In genomic region chr15:49421991-49422390, GRCh38 we compare ENCODE assay signal across 8 cellular contexts. TPM values are rescaled to one million over a fixed set of nuclear protein-coding genes. Genes with fewer than 3 reads are reported as not detected.
DNase-seq lines count a peak whose midpoint lies in the region; ATAC-seq and TF ChIP-seq lines count a peak whose summit lies in the region.

No MANE protein-coding gene starts in this region.

- H3K4me3 ChIP-seq in Karpas-422 (ENCODE audit: low read length) = peak overlapping the region; percentile 44
- H3K4me3 ChIP-seq in choroid plexus epithelial cell (ENCODE audit: low read depth, low read length) = no peak overlapping the region
- no peak overlapping the region for H3K4me3 ChIP-seq in liver (ENCODE audit: low read depth in 1 of 3, low read length in 3 of 3)

- TF ChIP-seq RAD21 in liver (IDR thresholded peaks at IDR 0.05) = peak; percentile 84 to 93

- peak overlapping the region; percentile 67 for H3K27ac Mint-ChIP-seq in activated CD8-positive, alpha-beta memory T cell treated with anti-CD3 and anti-CD28 coated beads, Interleukin-2, amount 10 ng/mL, durations not matched to agents 7 days and 5 days
- H3K27ac Mint-ChIP-seq in stimulated activated effector memory CD8-positive, alpha-beta T cell treated with anti-CD3 and anti-CD28 coated beads, Interleukin-12 subunit alpha, Interleukin-12 subunit beta, amount 100 ng/mL, for 72 hours = peak overlapping the region; percentile 38

- WGBS in liver = 21% methylated on average over 9 of the region's 9 CpGs

- H3K9ac ChIP-seq in Karpas-422 (ENCODE audit: low read length) (no peak overlapping the region), liver (ENCODE audit: low read depth in 1 of 2, low read length in 2 of 2) (no peak overlapping the region)

- no peak for ATAC-seq in activated CD8-positive, alpha-beta memory T cell treated with anti-CD3 and anti-CD28 coated beads, Interleukin-2, amount 10 ng/mL, durations not matched to agents 7 days and 5 days
- peak; percentile 45 for ATAC-seq in stimulated activated effector memory CD8-positive, alpha-beta T cell treated with anti-CD3 and anti-CD28 coated beads, Interleukin-12 subunit alpha, Interleukin-12 subunit beta, amount 100 ng/mL, for 72 hours
- ATAC-seq in GM19328 (IDR thresholded peaks at IDR 0.05; ENCODE audit: unreplicated experiment) = no peak

- peak overlapping the region; percentile 29 for H3K4me3 Mint-ChIP-seq in activated CD8-positive, alpha-beta memory T cell treated with anti-CD3 and anti-CD28 coated beads, Interleukin-2, amount 10 ng/mL, durations not matched to agents 7 days and 5 days
- no peak overlapping the region for H3K4me3 Mint-ChIP-seq in stimulated activated effector memory CD8-positive, alpha-beta T cell treated with anti-CD3 and anti-CD28 coated beads, Interleukin-12 subunit alpha, Interleukin-12 subunit beta, amount 100 ng/mL, for 72 hours

- H3K4me2 ChIP-seq in Karpas-422 (ENCODE audit: low read depth, low read length, poor library complexity, severe bottlenecking) = peak overlapping the region; percentile 58

- H3K4me1 Mint-ChIP-seq in activated CD8-positive, alpha-beta memory T cell treated with anti-CD3 and anti-CD28 coated beads, Interleukin-2, amount 10 ng/mL, durations not matched to agents 7 days and 5 days = peaks cover 4% of the 10 kb centered on the region
- H3K4me1 Mint-ChIP-seq in stimulated activated effector memory CD8-positive, alpha-beta T cell treated with anti-CD3 and anti-CD28 coated beads, Interleukin-12 subunit alpha, Interleukin-12 subunit beta, amount 100 ng/mL, for 72 hours = no peaks in the 10 kb centered on the region

- H3K36me3 ChIP-seq in Karpas-422 (ENCODE audit: insufficient read depth, low read length) = no peaks in the 10 kb centered on the region
- no peaks in the 10 kb centered on the region for H3K36me3 ChIP-seq in liver (ENCODE audit: control insufficient read depth in 4 of 4, insufficient read depth in 3 of 4, low read depth in 1 of 4, low read length in 3 of 4)

- peaks cover 12% of the 10 kb centered on the region for H3K27me3 Mint-ChIP-seq in activated CD8-positive, alpha-beta memory T cell treated with anti-CD3 and anti-CD28 coated beads, Interleukin-2, amount 10 ng/mL, durations not matched to agents 7 days and 5 days

- H3K9me3 ChIP-seq in Karpas-422 (ENCODE audit: low read length) = no peaks in the 10 kb centered on the region
- no peaks in the 10 kb centered on the region for H3K9me3 ChIP-seq in liver (ENCODE audit: control insufficient read depth in 4 of 4, low read length in 3 of 4)

- TF ChIP-seq CTCF in choroid plexus epithelial cell (conservative IDR thresholded peaks at IDR 0.05; ENCODE audit: low read depth, low read length) = peak; percentile 74
- peak; percentile 86 for TF ChIP-seq CTCF in liver (IDR thresholded peaks at IDR 0.05; ENCODE audit: low read depth, low read length, missing input control)

- CTCF ChIA-PET in activated CD8-positive, alpha-beta memory T cell treated with anti-CD3 and anti-CD28 coated beads, Interleukin-2, amount 10 ng/mL, durations not matched to agents 7 days and 5 days (lab: Charles Lee) = interaction anchor here (0.6 to 5.1 kb wide), 14 partner anchors 10 to 581 kb away, joined by 3 to 53 read pairs (median 4); partner anchors contain the start of gene SECISBP2L

- no peaks in the 10 kb centered on the region for H3K79me2 ChIP-seq in Karpas-422 (ENCODE audit: low read length)

- no peaks in the 10 kb centered on the region for H3K9me2 ChIP-seq in Karpas-422 (replicated peaks; ENCODE audit: insufficient read depth, low read length)

- peaks cover 1% of the 10 kb centered on the region for H3K36me3 Mint-ChIP-seq in activated CD8-positive, alpha-beta memory T cell treated with anti-CD3 and anti-CD28 coated beads, Interleukin-2, amount 10 ng/mL, durations not matched to agents 7 days and 5 days
- H3K36me3 Mint-ChIP-seq in stimulated activated effector memory CD8-positive, alpha-beta T cell treated with anti-CD3 and anti-CD28 coated beads, Interleukin-12 subunit alpha, Interleukin-12 subunit beta, amount 100 ng/mL, for 72 hours = no peaks in the 10 kb centered on the region

- H4K20me1 ChIP-seq in Karpas-422 (ENCODE audit: insufficient read depth, low read depth, low read length) = no peaks in the 10 kb centered on the region

- peak overlapping the region; percentile 21; the same call in 1 of the 2 replicates for H2AFZ ChIP-seq in Karpas-422 (ENCODE audit: low read length)

- no peak overlapping the region for H3K27ac ChIP-seq in Karpas-422 (ENCODE audit: low read length)
- no peak overlapping the region for H3K27ac ChIP-seq in liver (ENCODE audit: low read depth in 1 of 2, low read length in 2 of 2)

- H3K4me1 ChIP-seq in Karpas-422 (ENCODE audit: low read length) = no peaks in the 10 kb centered on the region
- H3K4me1 ChIP-seq in liver (ENCODE audit: control insufficient read depth in 4 of 4, insufficient read depth in 4 of 4, low read length in 3 of 4) = no peaks in the 10 kb centered on the region

- H3K27me3 ChIP-seq in Karpas-422 (ENCODE audit: low read length) (no peaks in the 10 kb centered on the region), liver (ENCODE audit: control insufficient read depth in 4 of 4, insufficient read depth in 4 of 4, low read length in 3 of 4) (no peaks in the 10 kb centered on the region)

- DNase-seq in activated CD8-positive, alpha-beta memory T cell treated with anti-CD3 and anti-CD28 coated beads, Interleukin-2, amount 10 ng/mL, durations not matched to agents 7 days and 5 days = no peak
- DNase-seq in activated CD8-positive, alpha-beta memory T cell treated with anti-CD3 and anti-CD28 coated beads for 24 hours = no peak
- peak; percentile 90 for DNase-seq in Karpas-422
- peak; percentile 40 for DNase-seq in SKM-1 (lab: John Stamatoyannopoulos, UW; ENCODE audit: unreplicated experiment)
- peak; percentile 80 for DNase-seq in choroid plexus epithelial cell (ENCODE audit: low read depth)
- peak; percentile 4 to 58 for DNase-seq in stimulated activated effector memory CD8-positive, alpha-beta T cell treated with anti-CD3 and anti-CD28 coated beads, Interleukin-12 subunit alpha, Interleukin-12 subunit beta, amount 100 ng/mL, for 72 hours (ENCODE audit: low spot score in 2 of 2)

- H3K9me3 Mint-ChIP-seq in activated CD8-positive, alpha-beta memory T cell treated with anti-CD3 and anti-CD28 coated beads, Interleukin-2, amount 10 ng/mL, durations not matched to agents 7 days and 5 days (ENCODE audit: low read depth) = no peaks in the 10 kb centered on the region
- H3K9me3 Mint-ChIP-seq in stimulated activated effector memory CD8-positive, alpha-beta T cell treated with anti-CD3 and anti-CD28 coated beads, Interleukin-12 subunit alpha, Interleukin-12 subunit beta, amount 100 ng/mL, for 72 hours = no peaks in the 10 kb centered on the region

TF ChIP-seq in liver, 16 proteins besides CTCF, POLR2A, EP300 and RAD21 (continues in another document):
- TF ChIP-seq REST (IDR thresholded peaks at IDR 0.05) (no peak), NR2F2 (IDR thresholded peaks at IDR 0.05) (no peak), ZBTB33 (IDR thresholded peaks at IDR 0.05) (peak; percentile 22)
- TF ChIP-seq, protein P1, sequence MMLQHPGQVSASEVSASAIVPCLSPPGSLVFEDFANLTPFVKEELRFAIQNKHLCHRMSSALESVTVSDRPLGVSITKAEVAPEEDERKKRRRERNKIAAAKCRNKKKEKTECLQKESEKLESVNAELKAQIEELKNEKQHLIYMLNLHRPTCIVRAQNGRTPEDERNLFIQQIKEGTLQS (IDR thresholded peaks at IDR 0.05) = no peak

RNA-seq across cellular contexts. Expression of gene FGF7, which starts 1.1 kb away (rescaled TPM):
- total RNA-seq in activated CD8-positive, alpha-beta memory T cell treated with anti-CD3 and anti-CD28 coated beads, Interleukin-2, amount 10 ng/mL, durations not matched to agents 7 days and 5 days = not detected
- 0.71 TPM in 1 of 2 replicates, not detected in the other for total RNA-seq in Karpas-422 (2014; rRNA removed; shearing (Covaris generic); ENCODE audit: low replicate concordance)
- total RNA-seq in liver = under 1 TPM in 1 of 2 donors, not detected in 1; 0.33 TPM
- under 1 TPM; 0.13 to 0.62 TPM for polyA plus RNA-seq in liver

Comparison
In these comparisons a context has a peak if more than half of its experiments do, and no peak if none do; other contexts are left out.
1. DNase-seq: peak in Karpas-422 (single experiment), SKM-1 (single experiment), choroid plexus epithelial cell (single experiment) and stimulated activated effector memory CD8-positive, alpha-beta T cell treated with anti-CD3 and anti-CD28 coated beads, Interleukin-12 subunit alpha, Interleukin-12 subunit beta, amount 100 ng/mL, for 72 hours (2 of 2); none in activated CD8-positive, alpha-beta memory T cell treated with anti-CD3 and anti-CD28 coated beads, Interleukin-2, amount 10 ng/mL, durations not matched to agents 7 days and 5 days (single experiment) and activated CD8-positive, alpha-beta memory T cell treated with anti-CD3 and anti-CD28 coated beads for 24 hours (single experiment).